In genomic region chr4:188221090-188221489, GRCh38 we compare ENCODE assay signal across 15 cellular contexts.
DNase-seq lines count a peak whose midpoint lies in the region; ATAC-seq and TF ChIP-seq lines count a peak whose summit lies in the region.
"Had no signal": no experiment of that assay in that cellular context is flagged by ENCODE, and none has a peak within 500 bp of the region (broad histone marks: within the 10 kb centered on the region; RNA-seq: fewer than 3 reads in every experiment).

No MANE protein-coding gene starts in this region.

- H3K27me3 ChIP-seq in lower lobe of right lung (ENCODE audit: low read depth): no peaks in the 10 kb centered on the region

- H3K36me3 ChIP-seq in lower lobe of right lung: no peaks in the 10 kb centered on the region
- H3K36me3 ChIP-seq: HAP-1 had no signal

- TF ChIP-seq CTCF in epithelial cell of esophagus (IDR thresholded peaks at IDR 0.05; ENCODE audit: insufficient read depth, low read depth, low read length, missing control alignments): no peak
- no peak for TF ChIP-seq CTCF in lower lobe of right lung (IDR thresholded peaks at IDR 0.05)

- H3K4me3 ChIP-seq in epithelial cell of esophagus (ENCODE audit: low read length): no peak overlapping the region
- H3K4me3 ChIP-seq in lower lobe of right lung: no peak overlapping the region
- H3K4me3 ChIP-seq: HAP-1 had no signal

- peak; percentile 14 for DNase-seq in HPDE6-E6E7 (ENCODE audit: extremely low spot score)
- DNase-seq in SW480 (ENCODE audit: low spot score): peak; percentile 46
- DNase-seq in epithelial cell of esophagus (ENCODE audit: low read depth): peak; percentile 74
- no peak for DNase-seq in lower lobe of right lung
- DNase-seq in T-helper 9 cell: no peak
- DNase-seq in NCI-H748 treated with DMSO at 0.1 percent for 48 hours (lab: John Stamatoyannopoulos, UW): no peak
- DNase-seq: CD8-positive, alpha-beta T cell; COR-L47; DMS153; DMS79 treated with DMSO at 0.1 percent for 48 hours; EL had no signal

- H3K4me1 ChIP-seq in lower lobe of right lung: no peaks in the 10 kb centered on the region
- H3K4me1 ChIP-seq: HAP-1 had no signal

- ATAC-seq in lower lobe of right lung (peak; percentile 73 to 80), HG03108 (IDR thresholded peaks at IDR 0.05; ENCODE audit: unreplicated experiment) (no peak), HG03039 (IDR thresholded peaks at IDR 0.05; ENCODE audit: unreplicated experiment) (no peak)
- ATAC-seq: CD8-positive, alpha-beta T cell had no signal

- intact Hi-C loops in lower lobe of right lung (cut with DNase I): no loop called here

- H3K9me3 ChIP-seq in lower lobe of right lung: no peaks in the 10 kb centered on the region
- H3K9me3 ChIP-seq: HAP-1 had no signal

- H3K27ac ChIP-seq in lower lobe of right lung: no peak overlapping the region
- H3K27ac ChIP-seq: 22Rv1 had no signal

Comparison
In these comparisons a context has a peak if more than half of its experiments do, and no peak if none do; other contexts are left out.
1. DNase-seq: peak in HPDE6-E6E7 (single experiment), SW480 (single experiment) and epithelial cell of esophagus (single experiment); none in lower lobe of right lung (single experiment), T-helper 9 cell (single experiment) and NCI-H748 treated with DMSO at 0.1 percent for 48 hours (single experiment).
2. ATAC-seq: peak in lower lobe of right lung (2 of 2); none in HG03108 (single experiment) and HG03039 (single experiment).